ENCODE assay signal across 8 cellular contexts in genomic region chr18:63074987-63075404, GRCh38.
A peak's percentile ranks its signal among the peaks of the same experiment; 100 is the strongest.
DNase-seq lines count a peak whose midpoint lies in the region; ATAC-seq and TF ChIP-seq lines count a peak whose summit lies in the region.

No MANE protein-coding gene starts in this region.

- ATAC-seq in GM18907 (IDR thresholded peaks at IDR 0.05; ENCODE audit: unreplicated experiment): peak; percentile 58
- ATAC-seq in upper lobe of right lung: peak; percentile 98

- TF ChIP-seq CTCF in KMS-11 (conservative IDR thresholded peaks at IDR 0.05; ENCODE audit: low read depth, low read length): no peak
- TF ChIP-seq CTCF in left ventricle myocardium inferior (IDR thresholded peaks at IDR 0.05; ENCODE audit: borderline replicate concordance): no peak
- TF ChIP-seq CTCF in upper lobe of right lung (IDR thresholded peaks at IDR 0.05): no peak

- intact Hi-C loops in left ventricle myocardium inferior (cut with micrococcal nuclease): no loop called here
- intact Hi-C loops in posterior vena cava (cut with DNase I): no loop called here
- intact Hi-C loops in upper lobe of right lung (cut with DNase I): no loop called here

- H3K79me2 ChIP-seq in KMS-11 (ENCODE audit: insufficient read depth, low read depth): no peaks in the 10 kb centered on the region

- peaks cover 15% of the 10 kb centered on the region for H3K4me1 ChIP-seq in KMS-11 (ENCODE audit: low read depth, poor library complexity, severe bottlenecking)
- peaks cover 13% of the 10 kb centered on the region for H3K4me1 ChIP-seq in left ventricle myocardium inferior
- peaks cover 5% of the 10 kb centered on the region for H3K4me1 ChIP-seq in upper lobe of right lung

- peak overlapping the region; percentile 12; the same call in 1 of the 2 replicates for H3K9ac ChIP-seq in KMS-11

- peak; percentile 24 for DNase-seq in 8988T
- peak; percentile 28 for DNase-seq in SW480 (ENCODE audit: low spot score)
- DNase-seq in amniotic stem cell (lab: John Stamatoyannopoulos, UW): peak; percentile 20
- DNase-seq in left ventricle myocardium inferior: peak; percentile 84
- peak; percentile 92 for DNase-seq in posterior vena cava (ENCODE audit: low spot score)
- peak; percentile 92 for DNase-seq in upper lobe of right lung

- peaks cover 8% of the 10 kb centered on the region for H3K9me3 ChIP-seq in left ventricle myocardium inferior (replicated peaks)
- no peaks in the 10 kb centered on the region for H3K9me3 ChIP-seq in upper lobe of right lung

- H2AFZ ChIP-seq in KMS-11 (ENCODE audit: low read depth): peak overlapping the region; percentile 87

- H3K4me2 ChIP-seq in KMS-11: peak overlapping the region; percentile 61

- no peaks in the 10 kb centered on the region for H3K27me3 ChIP-seq in KMS-11 (ENCODE audit: insufficient read depth, low read depth)
- H3K27me3 ChIP-seq in left ventricle myocardium inferior (ENCODE audit: low read depth): no peaks in the 10 kb centered on the region
- no peaks in the 10 kb centered on the region for H3K27me3 ChIP-seq in upper lobe of right lung

- H3K4me3 ChIP-seq in KMS-11 (IDR thresholded peaks at IDR 0.05; ENCODE audit: insufficient read depth, low read depth, low read length) (no peak overlapping the region), left ventricle myocardium inferior (peak overlapping the region; percentile 67), upper lobe of right lung (peak overlapping the region; percentile 53)

- no peaks in the 10 kb centered on the region for H4K20me1 ChIP-seq in KMS-11 (ENCODE audit: insufficient read depth)

- H3K27ac ChIP-seq in KMS-11 (no peak overlapping the region), left ventricle myocardium inferior (replicated peaks) (peak overlapping the region; percentile 74), upper lobe of right lung (peak overlapping the region; percentile 76)

- no peaks in the 10 kb centered on the region for H3K36me3 ChIP-seq in KMS-11 (ENCODE audit: insufficient read depth)
- no peaks in the 10 kb centered on the region for H3K36me3 ChIP-seq in left ventricle myocardium inferior
- no peaks in the 10 kb centered on the region for H3K36me3 ChIP-seq in upper lobe of right lung

Comparison
In these comparisons a context has a peak if more than half of its experiments do, and no peak if none do; other contexts are left out.
1. DNase-seq: peak in every context shown above with its lines; median percentile 92 in posterior vena cava; 92 in upper lobe of right lung; 84 in left ventricle myocardium inferior; 28 in SW480; 24 in 8988T; 20 in amniotic stem cell.